ENCODE assay signal across 17 cellular contexts in the genomic region with DNA sequence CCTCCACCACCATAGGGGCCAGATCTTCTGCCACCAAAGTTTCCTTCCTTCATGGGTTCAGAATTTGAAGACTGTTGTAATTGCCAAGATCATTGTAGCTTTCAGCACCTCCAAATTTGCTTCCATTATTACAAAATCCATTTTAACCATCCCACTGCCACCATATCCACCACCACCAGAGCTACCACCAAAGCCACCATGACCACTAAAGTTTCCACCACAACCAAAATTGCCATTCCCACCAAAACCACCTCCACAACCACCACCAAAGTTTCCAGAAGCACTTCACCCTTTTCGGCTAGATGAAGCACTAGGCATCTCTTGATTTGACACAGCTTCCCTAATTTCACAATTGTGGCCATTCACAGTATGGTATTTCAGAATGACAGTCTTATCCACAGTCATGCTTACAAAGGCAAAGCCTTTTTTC. TPM values are rescaled to one million over a fixed set of nuclear protein-coding genes. Genes with fewer than 3 reads are reported as not detected.
A peak's percentile ranks its signal among the peaks of the same experiment; 100 is the strongest.
DNase-seq lines count a peak whose midpoint lies in the region; ATAC-seq and FAIRE-seq lines count a peak whose summit lies in the region.
"Had no signal": no experiment of that assay in that cellular context is flagged by ENCODE, and none has a peak within 500 bp of the region (broad histone marks: within the 10 kb centered on the region; RNA-seq: fewer than 3 reads in every experiment).

No MANE protein-coding gene starts in this region.

- H3K36me3 Mint-ChIP-seq in CD4-positive, CD25-positive, alpha-beta regulatory T cell = peaks cover 58% of the 10 kb centered on the region
- H3K36me3 Mint-ChIP-seq in effector memory CD8-positive, alpha-beta T cell (ENCODE audit: insufficient read depth) = peaks cover 18% of the 10 kb centered on the region

- peaks cover 23% of the 10 kb centered on the region for H3K36me3 ChIP-seq in CD4-positive, CD25-positive, alpha-beta regulatory T cell (ENCODE audit: control insufficient read depth, insufficient read depth, low read length)

- no peaks in the 10 kb centered on the region for H3K27me3 ChIP-seq in CD4-positive, CD25-positive, alpha-beta regulatory T cell (ENCODE audit: control insufficient read depth, insufficient read depth, low read length)
- H3K27me3 ChIP-seq: BLaER1 treated with 17β-estradiol and CSF1 and Interleukin-3, amounts not matched to agents 10 nM and 100 nM; foreskin keratinocyte had no signal

- H3K27me3 Mint-ChIP-seq in CD4-positive, CD25-positive, alpha-beta regulatory T cell = no peaks in the 10 kb centered on the region
- H3K27me3 Mint-ChIP-seq in effector memory CD8-positive, alpha-beta T cell = no peaks in the 10 kb centered on the region

- H3K9me3 ChIP-seq in CD4-positive, CD25-positive, alpha-beta regulatory T cell (ENCODE audit: control insufficient read depth in 2 of 2, low read length in 2 of 2) = peaks cover 0 to 2% of the 10 kb centered on the region in 2 experiments
- H3K9me3 ChIP-seq: mucosa of descending colon had no signal

- peak overlapping the region; percentile 37 to 90 (median 83) for H3K27ac Mint-ChIP-seq in CD4-positive, CD25-positive, alpha-beta regulatory T cell
- peak overlapping the region; percentile 5 to 39 for H3K27ac Mint-ChIP-seq in effector memory CD8-positive, alpha-beta T cell

- H3K4me1 ChIP-seq in CD4-positive, CD25-positive, alpha-beta regulatory T cell (ENCODE audit: control insufficient read depth, insufficient read depth, low read length, poor library complexity, severe bottlenecking) = peaks cover 16% of the 10 kb centered on the region
- H3K4me1 ChIP-seq: foreskin keratinocyte had no signal

- no peak for DNase-seq in CD4-positive, CD25-positive, alpha-beta regulatory T cell
- no peak for DNase-seq in GM18507 (ENCODE audit: extremely low spot score, insufficient read length, low read depth)
- peak; percentile 54 to 69 for DNase-seq in activated CD4-positive, alpha-beta T cell treated with anti-CD3 and anti-CD28 coated beads, Interleukin-2, amount 50 U/mL, for 48 hours
- DNase-seq in effector memory CD8-positive, alpha-beta T cell = no peak
- DNase-seq in RCC 7860 (ENCODE audit: low spot score) = no peak
- DNase-seq in germinal center (ENCODE audit: low spot score) = no peak
- no peak for DNase-seq in midbrain (lab: John Stamatoyannopoulos, UW)
- DNase-seq: effector memory CD4-positive, alpha-beta T cell; foreskin keratinocyte; islet precursor cell; mucosa of descending colon; NCI-H446 treated with DMSO at 0.1 percent for 48 hours; substantia nigra had no signal

- H3K4me1 Mint-ChIP-seq in CD4-positive, CD25-positive, alpha-beta regulatory T cell = peaks cover 28 to 66% (median 53%) of the 10 kb centered on the region in 4 donors
- H3K4me1 Mint-ChIP-seq in effector memory CD8-positive, alpha-beta T cell (ENCODE audit: low read depth in 2 of 2) = peaks cover 22 to 44% of the 10 kb centered on the region in 2 donors

- H3K9me3 Mint-ChIP-seq in CD4-positive, CD25-positive, alpha-beta regulatory T cell = peaks cover 0 to 16% (median 10%) of the 10 kb centered on the region in 7 donors
- peaks cover 0 to 6% of the 10 kb centered on the region in 2 donors for H3K9me3 Mint-ChIP-seq in effector memory CD8-positive, alpha-beta T cell

- H3K4me3 ChIP-seq in CD4-positive, CD25-positive, alpha-beta regulatory T cell (ENCODE audit: low read depth, low read length) = no peak overlapping the region
- H3K4me3 ChIP-seq: BLaER1 treated with 17β-estradiol and CSF1 and Interleukin-3, amounts not matched to agents 10 nM and 100 nM; mucosa of descending colon had no signal

- H3K27ac ChIP-seq in CD4-positive, CD25-positive, alpha-beta regulatory T cell (ENCODE audit: insufficient read depth, low read length, poor library complexity, severe bottlenecking) = no peak overlapping the region
- H3K27ac ChIP-seq: BLaER1 treated with 17β-estradiol and CSF1 and Interleukin-3, amounts not matched to agents 10 nM and 100 nM; foreskin keratinocyte had no signal

- FAIRE-seq in GM18507 (lab: Jason Lieb, UNC) (peak; percentile 78), RCC 7860 (lab: Jason Lieb, UNC) (no peak)

- no peak for ATAC-seq in CD4-positive, CD25-positive, alpha-beta regulatory T cell (ENCODE audit: low read depth in 2 of 2)
- no peak for ATAC-seq in effector memory CD8-positive, alpha-beta T cell (replicated peaks)
- ATAC-seq in HG02970 (IDR thresholded peaks at IDR 0.05; ENCODE audit: low FRiP score, unreplicated experiment) = no peak
- ATAC-seq: foreskin keratinocyte, HCT116, mucosa of descending colon, Panc1 had no signal

- peak overlapping the region in 2 of 4 donors; percentile 2 to 18 for H3K4me3 Mint-ChIP-seq in CD4-positive, CD25-positive, alpha-beta regulatory T cell
- H3K4me3 Mint-ChIP-seq in effector memory CD8-positive, alpha-beta T cell = peak overlapping the region in 1 of 2 donors; percentile 34

RNA-seq across cellular contexts. Expression of gene SLC30A7, which starts 45.2 kb away (rescaled TPM):
- total RNA-seq in CD4-positive, CD25-positive, alpha-beta regulatory T cell = 29.1 TPM
- 10 to 100 TPM; 12.8 to 16.8 (median 13.9) TPM for polyA plus RNA-seq in CD4-positive, CD25-positive, alpha-beta regulatory T cell

RNA-seq across cellular contexts. Expression of gene EXTL2, which starts 46.5 kb away (rescaled TPM):
- total RNA-seq in CD4-positive, CD25-positive, alpha-beta regulatory T cell = 1.6 TPM
- 1 to 10 TPM in 2 of 4 donors, under 1 TPM in 2; 0.91 to 2.7 (median 1.3) TPM for polyA plus RNA-seq in CD4-positive, CD25-positive, alpha-beta regulatory T cell

Comparison
In these comparisons a context has a peak if more than half of its experiments do, and no peak if none do; other contexts are left out.
1. DNase-seq: peak in activated CD4-positive, alpha-beta T cell treated with anti-CD3 and anti-CD28 coated beads, Interleukin-2, amount 50 U/mL, for 48 hours (2 of 2); none in CD4-positive, CD25-positive, alpha-beta regulatory T cell (0 of 3), GM18507 (single experiment), effector memory CD8-positive, alpha-beta T cell (0 of 3), RCC 7860 (single experiment), germinal center (single experiment) and midbrain (single experiment).